Comparison of ENCODE assay signal across 9 cellular contexts in the genomic region with DNA sequence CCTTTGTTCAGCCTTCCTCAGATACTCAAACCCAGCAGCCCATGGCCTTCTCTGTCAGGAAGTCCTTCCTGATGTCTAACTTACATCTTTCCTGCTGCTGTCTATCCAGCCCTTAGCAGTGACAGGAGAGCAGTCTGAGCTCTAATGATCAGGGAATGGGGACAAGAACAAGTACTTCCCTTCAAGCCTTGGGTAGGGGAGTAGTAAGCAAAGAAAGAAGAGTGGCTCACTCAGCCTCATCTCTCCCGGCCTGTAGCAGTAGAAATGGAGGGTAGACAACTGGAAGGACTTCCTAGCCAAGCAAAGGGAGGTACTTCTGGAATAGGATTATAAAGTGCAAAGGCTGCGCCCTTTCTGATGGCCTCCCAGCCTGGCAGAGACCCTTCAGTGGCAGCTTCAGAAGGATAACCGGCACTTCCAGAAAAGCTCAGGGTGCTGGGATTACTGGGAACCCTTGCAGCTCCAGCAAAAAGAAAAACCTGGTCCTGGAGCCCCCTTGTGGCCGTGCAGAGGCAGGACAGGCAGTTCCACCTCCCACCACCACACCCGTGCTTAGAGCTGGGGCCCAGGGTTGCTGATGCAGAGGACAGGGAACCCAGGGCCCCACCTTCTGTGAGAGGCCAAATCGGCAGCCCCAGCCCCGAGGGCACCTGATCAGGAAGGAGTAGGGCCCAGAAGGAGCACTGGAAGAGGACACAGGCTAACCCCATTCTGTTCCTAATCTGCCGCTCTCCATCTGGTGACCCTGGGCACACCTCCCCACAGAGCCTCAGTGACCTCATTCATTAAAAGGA. TPM values are rescaled to one million over a fixed set of nuclear protein-coding genes. Genes with fewer than 3 reads are reported as not detected.
A peak's percentile ranks its signal among the peaks of the same experiment; 100 is the strongest.
DNase-seq lines count a peak whose midpoint lies in the region; ATAC-seq and TF ChIP-seq lines count a peak whose summit lies in the region.
"Had no signal": no experiment of that assay in that cellular context is flagged by ENCODE, and none has a peak within 500 bp of the region (broad histone marks: within the 10 kb centered on the region; RNA-seq: fewer than 3 reads in every experiment).

No MANE protein-coding gene starts in this region.

- H3K4me1 ChIP-seq in DOHH2 (ENCODE audit: control insufficient read depth, low read length), result peaks cover 54% of the 10 kb centered on the region

- TF ChIP-seq CTCF in DOHH2 (IDR thresholded peaks at IDR 0.05; ENCODE audit: low read depth, low read length, poor library complexity, severe bottlenecking), result peak; percentile 98
- TF ChIP-seq CTCF in mesothelial cell of epicardium (IDR thresholded peaks at IDR 0.05; ENCODE audit: unreplicated experiment), result peak; percentile 99

- H3K27me3 Mint-ChIP-seq in mesothelial cell of epicardium (ENCODE audit: low read depth), result peaks cover 4% of the 10 kb centered on the region

- DNase-seq in NCI-H774 (lab: John Stamatoyannopoulos, UW), result peak; percentile 63
- peak; percentile 68 to 74 for DNase-seq in activated CD4-positive, alpha-beta T cell treated with anti-CD3 and anti-CD28 coated beads, Interleukin-2, amount 50 U/mL, for 48 hours
- peak; percentile 52 for DNase-seq in effector CD4-positive, alpha-beta T cell
- DNase-seq in mesothelial cell of epicardium (ENCODE audit: low spot score in 2 of 2, unreplicated experiment in 2 of 2), result peak; percentile 55 to 91
- DNase-seq in stimulated activated CD8-positive, alpha-beta memory T cell treated with anti-CD3 and anti-CD28 coated beads, Interleukin-7, amount 100 ng/mL, for 48 hours (ENCODE audit: extremely low read depth in 1 of 2, low read depth in 1 of 2), result peak; percentile 33 to 41

- H3K4me2 ChIP-seq in DOHH2 (ENCODE audit: low read length), result no peak overlapping the region

- no peak overlapping the region for H3K27ac Mint-ChIP-seq in mesothelial cell of epicardium
- H3K27ac Mint-ChIP-seq: activated naive CD8-positive, alpha-beta T cell had no signal

- peaks cover 44% of the 10 kb centered on the region for H3K4me1 Mint-ChIP-seq in mesothelial cell of epicardium

- peaks cover 13% of the 10 kb centered on the region; the same call in 1 of the 2 replicates for H3F3A ChIP-seq in DOHH2 (ENCODE audit: control insufficient read depth, insufficient read depth)

- no peaks in the 10 kb centered on the region for H3K36me3 ChIP-seq in DOHH2 (ENCODE audit: control insufficient read depth, low read length)

- H3K27me3 ChIP-seq in DOHH2 (ENCODE audit: control insufficient read depth, low read length), result peaks cover 12% of the 10 kb centered on the region

- H3K27ac ChIP-seq in DOHH2 (ENCODE audit: low read depth, low read length), result no peak overlapping the region

- H3K36me3 Mint-ChIP-seq in mesothelial cell of epicardium, result no peaks in the 10 kb centered on the region
- H3K36me3 Mint-ChIP-seq: activated naive CD8-positive, alpha-beta T cell had no signal

- H3K9me2 ChIP-seq in DOHH2 (replicated peaks; ENCODE audit: control insufficient read depth, low read length), result no peaks in the 10 kb centered on the region

- H3K9me3 ChIP-seq in DOHH2 (ENCODE audit: control insufficient read depth, insufficient read depth, low read length), result no peaks in the 10 kb centered on the region

- peak; percentile 65 for ATAC-seq in HG03175 (IDR thresholded peaks at IDR 0.05; ENCODE audit: unreplicated experiment)
- ATAC-seq in GM18505 (IDR thresholded peaks at IDR 0.05; ENCODE audit: unreplicated experiment), result no peak

- no peak overlapping the region for H3K4me3 ChIP-seq in DOHH2 (ENCODE audit: low read length)

- no peaks in the 10 kb centered on the region for H4K20me1 ChIP-seq in DOHH2 (ENCODE audit: control insufficient read depth, insufficient read depth, low read depth, low read length)

- H3K9me3 Mint-ChIP-seq in mesothelial cell of epicardium, result no peaks in the 10 kb centered on the region

- H3K4me3 Mint-ChIP-seq in mesothelial cell of epicardium, result no peak overlapping the region
- H3K4me3 Mint-ChIP-seq: activated naive CD8-positive, alpha-beta T cell had no signal

- no peaks in the 10 kb centered on the region for H3K79me2 ChIP-seq in DOHH2 (ENCODE audit: control insufficient read depth, low read length)

- no peak for TF ChIP-seq POLR2A in GM18505 (IDR thresholded peaks at IDR 0.05; ENCODE audit: borderline replicate concordance, extremely low read depth, insufficient read depth, insufficient read length)

RNA-seq across cellular contexts. Expression of gene SMUG1, which starts 12.4 kb away (rescaled TPM):
- 39.5 to 47.1 TPM (median 46.1 TPM) in 3 replicates for total RNA-seq in mesothelial cell of epicardium
